In genomic region chr12:113477171-113477841, GRCh38 we compare ENCODE assay signal across 18 cellular contexts. TPM values are rescaled to one million over a fixed set of nuclear protein-coding genes. Genes with fewer than 3 reads are reported as not detected.
"Had no signal": no experiment of that assay in that cellular context is flagged by ENCODE, and none has a peak within 500 bp of the region (broad histone marks: within the 10 kb centered on the region; RNA-seq: fewer than 3 reads in every experiment).

No MANE protein-coding gene starts in this region.

- H3K4me3 Mint-ChIP-seq: activated CD8-positive, alpha-beta T cell treated with anti-CD3 and anti-CD28 coated beads for 36 hours; activated T-cell treated with anti-CD3 and anti-CD28 coated beads, Interleukin-2, amount 50 U/mL, for 4 hours; immature natural killer cell; nephron progenitor cell; stimulated activated naive CD8-positive, alpha-beta T cell treated with anti-CD3 and anti-CD28 coated beads, Interleukin-15, Interleukin-2, amounts not matched to agents 100 ng/mL and 50 ng/mL, for 24 hours; T-cell had no signal

- H3K36me3 Mint-ChIP-seq: T-cell had no signal

- H3K9me3 Mint-ChIP-seq: nephron progenitor cell; stimulated activated naive CD8-positive, alpha-beta T cell treated with anti-CD3 and anti-CD28 coated beads, Interleukin-15, Interleukin-2, amounts not matched to agents 100 ng/mL and 50 ng/mL, for 24 hours had no signal

- DNase-seq: activated CD8-positive, alpha-beta T cell treated with anti-CD3 and anti-CD28 coated beads for 36 hours; activated effector memory CD4-positive, alpha-beta T cell treated with anti-CD3 and anti-CD28 coated beads, Interleukin-2, amount 50 U/mL, for 16 hours; activated T-cell treated with anti-CD3 and anti-CD28 coated beads, Interleukin-2, amount 50 U/mL, for 4 hours; dorsolateral prefrontal cortex; immature natural killer cell; nephron progenitor cell; right lobe of liver; T-cell; trophoblast cell had no signal

- H3K4me3 ChIP-seq: dorsolateral prefrontal cortex, right lobe of liver, suprapubic skin had no signal

- ATAC-seq: activated CD8-positive, alpha-beta T cell treated with anti-CD3 and anti-CD28 coated beads for 36 hours; activated naive CD4-positive, alpha-beta T cell treated with anti-CD3 and anti-CD28 coated beads, Interleukin-2, amount 50 U/mL, for 72 hours; activated T-cell treated with anti-CD3 and anti-CD28 coated beads, Interleukin-2, amount 50 U/mL, for 4 hours; esophagus mucosa; right lobe of liver; T-cell had no signal

- H3K27ac Mint-ChIP-seq: activated CD8-positive, alpha-beta T cell treated with anti-CD3 and anti-CD28 coated beads for 36 hours; activated naive CD4-positive, alpha-beta T cell treated with anti-CD3 and anti-CD28 coated beads, Interleukin-2, amount 50 U/mL, for 72 hours; immature natural killer cell; nephron progenitor cell; stimulated activated naive CD8-positive, alpha-beta T cell treated with anti-CD3 and anti-CD28 coated beads, Interleukin-15, Interleukin-2, amounts not matched to agents 100 ng/mL and 50 ng/mL, for 24 hours; T-cell had no signal

- H3K4me1 Mint-ChIP-seq: immature natural killer cell had no signal

- H3K9me3 ChIP-seq: right lobe of liver, suprapubic skin had no signal

RNA-seq across cellular contexts. Expression of gene LHX5, which starts 5.6 kb away (rescaled TPM):
- total RNA-seq: activated CD8-positive, alpha-beta T cell treated with anti-CD3 and anti-CD28 coated beads for 36 hours; activated naive CD4-positive, alpha-beta T cell treated with anti-CD3 and anti-CD28 coated beads, Interleukin-2, amount 50 U/mL, for 72 hours; activated T-cell treated with anti-CD3 and anti-CD28 coated beads, Interleukin-2, amount 50 U/mL, for 4 hours; cardiac septum; dorsolateral prefrontal cortex; esophagus mucosa; liver; mesenteric fat pad; osteocyte; pulmonary artery endothelial cell; right lobe of liver; suprapubic skin; T-cell had no signal

RNA-seq across cellular contexts. Expression of gene SDSL, which starts 55.1 kb away (rescaled TPM):
- total RNA-seq: activated CD8-positive, alpha-beta T cell treated with anti-CD3 and anti-CD28 coated beads for 36 hours had no signal
